ENCODE assay signal across 8 cellular contexts in genomic region chrX:68498508-68499379, GRCh38. TPM values are rescaled to one million over a fixed set of nuclear protein-coding genes. Genes with fewer than 3 reads are reported as not detected.
DNase-seq lines count a peak whose midpoint lies in the region; ATAC-seq and TF ChIP-seq lines count a peak whose summit lies in the region.

Gene YIPF6, plus strand, starts transcription at chrX:68499051. Its CDS starts 16 bp downstream, at chrX:68499067.

- WGBS in endodermal cell (ENCODE audit: insufficient coverage in 1 of 2, insufficient read length in 1 of 2), 2 experiments = 0 to 2% methylated on average over 9 to 64 of the region's 68 CpGs
- WGBS in mesodermal cell (ENCODE audit: insufficient coverage in 2 of 2), 2 experiments = 1% methylated on average over 24 to 28 of the region's 68 CpGs

- H3K9me3 ChIP-seq in endodermal cell (ENCODE audit: control insufficient read depth, low read length) (no peaks in the 10 kb centered on the region), mesodermal cell (ENCODE audit: control insufficient read depth, low read length) (no peaks in the 10 kb centered on the region)

- H3K27me3 Mint-ChIP-seq in endodermal cell (ENCODE audit: insufficient read depth) = no peaks in the 10 kb centered on the region

- peaks cover 5% of the 10 kb centered on the region for H3K36me3 ChIP-seq in endodermal cell (ENCODE audit: control insufficient read depth, insufficient read depth, low read length)
- peaks cover 6% of the 10 kb centered on the region for H3K36me3 ChIP-seq in mesodermal cell (ENCODE audit: control insufficient read depth, insufficient read depth, low read length)

- ATAC-seq in GM19455 (IDR thresholded peaks at IDR 0.05; ENCODE audit: unreplicated experiment) = peak; percentile 97
- peak; percentile 72 for ATAC-seq in HG03575 (IDR thresholded peaks at IDR 0.05; ENCODE audit: extremely low read depth, insufficient number of reproducible peaks, low FRiP score, unreplicated experiment)

- no peaks in the 10 kb centered on the region for H3K4me1 ChIP-seq in endodermal cell (ENCODE audit: control insufficient read depth, insufficient read depth, low read length)
- H3K4me1 ChIP-seq in mesodermal cell (ENCODE audit: control insufficient read depth, insufficient read depth, low read length, poor library complexity, severe bottlenecking) = no peaks in the 10 kb centered on the region

- peaks cover 6% of the 10 kb centered on the region for H3K36me3 Mint-ChIP-seq in endodermal cell (ENCODE audit: low read depth)

- peaks cover 2% of the 10 kb centered on the region for H3K4me1 Mint-ChIP-seq in endodermal cell

- H3K9ac ChIP-seq in endodermal cell (ENCODE audit: extremely low read depth, low read length, poor library complexity, severe bottlenecking) = peak within 1 kb of the TSS; percentile 97

- H3K4me3 ChIP-seq in endodermal cell (ENCODE audit: low read length) (peak within 1 kb of the TSS; percentile 92), mesodermal cell (ENCODE audit: extremely low read depth, insufficient read depth, low read length, poor library complexity, severe bottlenecking) (peak within 1 kb of the TSS; percentile 59)

- H3K27ac ChIP-seq in endodermal cell (ENCODE audit: low read depth, low read length) (peak within 1 kb of the TSS; percentile 95), mesodermal cell (ENCODE audit: low read depth, low read length, severe bottlenecking) (peak within 1 kb of the TSS; percentile 97)

- peak within 1 kb of the TSS; percentile 89 for H3K4me3 Mint-ChIP-seq in endodermal cell

- DNase-seq in COR-L47 (lab: John Stamatoyannopoulos, UW) (peak; percentile 61), NOMO-1 (lab: John Stamatoyannopoulos, UW; ENCODE audit: unreplicated experiment in 2 of 2) (peak; percentile 47 to 56), endodermal cell (peak; percentile 87)
- peak; percentile 15 for DNase-seq in activated CD8-positive, alpha-beta memory T cell treated with anti-CD3 and anti-CD28 coated beads, Interleukin-2, amount 50 U/mL, for 24 hours (ENCODE audit: extremely low read depth)
- peak; percentile 14 for DNase-seq in stimulated activated CD8-positive, alpha-beta memory T cell treated with anti-CD3 and anti-CD28 coated beads, Interleukin-15, amount 100 ng/mL, for 24 hours (ENCODE audit: low read depth)

- peaks cover 58% of the 10 kb centered on the region for H3K9me3 Mint-ChIP-seq in endodermal cell

- no peak for TF ChIP-seq CTCF in endodermal cell (conservative IDR thresholded peaks at IDR 0.05)

- H3K27ac Mint-ChIP-seq in endodermal cell = peak within 1 kb of the TSS; percentile 99

- no peaks in the 10 kb centered on the region for H3K27me3 ChIP-seq in endodermal cell (ENCODE audit: control insufficient read depth, insufficient read depth, low read length, poor library complexity, severe bottlenecking)

RNA-seq across cellular contexts. Expression of gene YIPF6, which starts in this region (rescaled TPM):
- 10 to 100 TPM; 36.9 to 40.7 TPM for total RNA-seq in endodermal cell
- polyA plus RNA-seq in endodermal cell (2013, experiment 1 of 2) = 30.8 TPM
- 35.0 TPM for polyA plus RNA-seq in endodermal cell (2013, experiment 2 of 2)
- polyA plus RNA-seq in mesodermal cell (2013, experiment 1 of 2) = 28.3 TPM
- polyA plus RNA-seq in mesodermal cell (2013, experiment 2 of 2) = 25.4 TPM

Comparison
In these comparisons a context has a peak if more than half of its experiments do, and no peak if none do; other contexts are left out.
1. Peak in every context shown above with its lines: DNase-seq, ATAC-seq, H3K4me3 ChIP-seq and H3K27ac ChIP-seq.
2. DNase-seq: peak in every context shown above with its lines; median percentile 87 in endodermal cell; 61 in COR-L47; 52 in NOMO-1; 15 in activated CD8-positive, alpha-beta memory T cell treated with anti-CD3 and anti-CD28 coated beads, Interleukin-2, amount 50 U/mL, for 24 hours; 14 in stimulated activated CD8-positive, alpha-beta memory T cell treated with anti-CD3 and anti-CD28 coated beads, Interleukin-15, amount 100 ng/mL, for 24 hours.